Comparison of ENCODE assay signal across 8 cellular contexts in the genomic region with DNA sequence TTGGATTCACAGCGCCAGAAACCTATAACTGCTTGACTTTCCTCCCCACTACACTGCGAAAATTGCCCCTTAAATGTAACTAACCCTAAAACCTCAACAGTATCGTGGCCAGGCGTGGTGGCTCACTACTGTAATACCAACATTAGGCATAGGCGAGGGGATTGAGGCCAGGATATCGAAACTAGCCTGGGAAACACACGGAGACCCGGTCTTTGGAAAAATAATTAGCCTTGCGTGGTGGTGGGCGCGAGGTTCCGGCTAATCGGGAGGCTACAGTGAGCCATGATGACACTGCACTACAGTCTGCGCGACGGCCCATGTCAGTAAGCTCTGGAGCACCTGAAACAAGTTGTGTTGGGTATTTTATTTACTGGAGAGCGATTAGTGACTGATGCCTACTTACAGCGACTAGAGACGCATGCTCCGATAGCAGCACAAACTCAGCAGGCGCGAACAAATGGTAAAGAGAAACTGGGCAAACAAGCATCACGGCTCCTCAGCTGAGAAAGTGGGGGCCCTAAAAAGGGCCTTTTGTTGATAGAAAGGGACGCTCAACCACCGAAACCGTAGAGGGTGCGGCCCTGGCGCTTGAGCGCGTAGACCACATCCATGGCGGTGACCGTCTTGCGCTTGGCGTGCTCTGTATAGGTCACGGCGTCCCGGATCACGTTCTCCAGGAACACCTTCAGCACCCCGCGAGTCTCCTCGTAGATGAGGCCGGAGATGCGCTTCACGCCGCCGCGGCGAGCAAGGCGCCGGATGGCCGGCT.
DNase-seq lines count a peak whose midpoint lies in the region; ATAC-seq, FAIRE-seq and TF ChIP-seq lines count a peak whose summit lies in the region.
"Not testable (repeated sequence)": the region's sequence is repeated elsewhere in the genome, so short reads cannot be mapped to it uniquely, and the experiment has no call there.

No MANE protein-coding gene starts in this region.

- intact Hi-C loops in tibial artery (cut with DNase I; ENCODE audit: low total_unique reads) = loop anchor here (10.0 kb wide), 1 partner anchor 1806 kb away; a partner anchor contains a TSS

- DNase-seq in GM12864 (ENCODE audit: low read depth); tibial artery: not testable (repeated sequence)
- DNase-seq in HL-60 (ENCODE audit: low read depth in 1 of 2, low spot score in 1 of 2) (peak; percentile 50 to 66), RCC 7860 (ENCODE audit: low spot score) (peak; percentile 33), fibroblast of gingiva (ENCODE audit: low read depth) (peak; percentile 17), myocyte (ENCODE audit: low read depth) (peak; percentile 13)
- DNase-seq in activated effector memory CD4-positive, alpha-beta T cell treated with anti-CD3 and anti-CD28 coated beads, Interleukin-2, amount 50 U/mL, for 16 hours = peak; percentile 76

- H3K4me3 ChIP-seq in GM12864 (ENCODE audit: low read depth, low read length) (peak overlapping the region; percentile 70), HL-60 (replicated peaks; ENCODE audit: insufficient read depth, low read length) (peak overlapping the region; percentile 45), tibial artery (peak overlapping the region; percentile 52 to 60)

- H3K27me3 ChIP-seq in HL-60 (ENCODE audit: insufficient read depth, poor library complexity, severe bottlenecking); tibial artery: not testable (repeated sequence)

- not testable (repeated sequence) for FAIRE-seq in RCC 7860 (lab: Jason Lieb, UNC)

- H3K4me1 ChIP-seq in tibial artery = not testable (repeated sequence)

- H3K9me3 ChIP-seq in tibial artery = not testable (repeated sequence)

- not testable (repeated sequence) for TF ChIP-seq CTCF in GM12864 (IDR thresholded peaks at IDR 0.05; ENCODE audit: low read depth, low read length, missing control alignments); HL-60 (IDR thresholded peaks at IDR 0.05; ENCODE audit: insufficient read depth, low read length); tibial artery (IDR thresholded peaks at IDR 0.05)

- not testable (repeated sequence) for H3K36me3 ChIP-seq in tibial artery

- H3K27ac ChIP-seq in HL-60 (replicated peaks) = peak overlapping the region; percentile 89
- H3K27ac ChIP-seq in tibial artery = peak overlapping the region; percentile 72 to 74

- ATAC-seq in GM21737 (IDR thresholded peaks at IDR 0.05; ENCODE audit: unreplicated experiment) = peak; percentile 59
